In genomic region chr14:50830044-50830931, GRCh38 we compare ENCODE assay signal across 9 cellular contexts. TPM values are rescaled to one million over a fixed set of nuclear protein-coding genes. Genes with fewer than 3 reads are reported as not detected.
DNase-seq lines count a peak whose midpoint lies in the region; ATAC-seq and TF ChIP-seq lines count a peak whose summit lies in the region.
"Had no signal": no experiment of that assay in that cellular context is flagged by ENCODE, and none has a peak within 500 bp of the region (broad histone marks: within the 10 kb centered on the region; RNA-seq: fewer than 3 reads in every experiment).

No MANE protein-coding gene starts in this region.

- no peaks in the 10 kb centered on the region for H3K9me3 ChIP-seq in CD8-positive, alpha-beta memory T cell (ENCODE audit: low read length)
- H3K9me3 ChIP-seq in ovary (no peaks in the 10 kb centered on the region), upper lobe of left lung (no peaks in the 10 kb centered on the region)

- intact Hi-C loops in activated naive CD4-positive, alpha-beta T cell treated with anti-CD3 and anti-CD28 coated beads for 36 hours (cut with micrococcal nuclease): loop anchor here (1.0 to 2.0 kb wide), 5 partner anchors 8 to 411 kb away; partner anchors contain the start of genes SAV1 and TMX1
- intact Hi-C loops in head of caudate nucleus (cut with DNase I) (no loop called here), ovary (cut with DNase I) (no loop called here)

- H3K4me1 ChIP-seq in CD8-positive, alpha-beta memory T cell (ENCODE audit: insufficient read depth, low read length): peaks cover 62% of the 10 kb centered on the region
- H3K4me1 ChIP-seq in ovary (ENCODE audit: insufficient read depth): peaks cover 2% of the 10 kb centered on the region
- peaks cover 5 to 32% (median 23%) of the 10 kb centered on the region in 4 donors for H3K4me1 ChIP-seq in upper lobe of left lung

- peak overlapping the region; percentile 57 for H3K4me3 ChIP-seq in CD8-positive, alpha-beta memory T cell (ENCODE audit: low read length)
- H3K4me3 ChIP-seq in HL-60 (replicated peaks; ENCODE audit: insufficient read depth, low read length) (peak overlapping the region; percentile 78), ovary (peak overlapping the region; percentile 86), upper lobe of left lung (peak overlapping the region; percentile 70 to 98 (median 92))

- 0 to 1% (median 1%) methylated on average over 63 to 93 of the region's 93 CpGs for WGBS in ovary, 3 donors
- 0% methylated on average over 3 to 14 of the region's 93 CpGs for whole genome bisulfite sequencing in upper lobe of left lung, 2 donors

- peaks cover 50 to 71% (median 71%) of the 10 kb centered on the region in 3 donors for H3K4me1 Mint-ChIP-seq in CD8-positive, alpha-beta memory T cell
- peaks cover 65% of the 10 kb centered on the region for H3K4me1 Mint-ChIP-seq in activated naive CD4-positive, alpha-beta T cell treated with anti-CD3 and anti-CD28 coated beads for 36 hours (ENCODE audit: low read depth)

- DNase-seq in CD8-positive, alpha-beta memory T cell: peak; percentile 55 to 78 (median 70)
- peak in 1 of 2 experiments; percentile 78 for DNase-seq in HL-60 (ENCODE audit: low read depth in 1 of 2, low spot score in 1 of 2)
- peak; percentile 83 for DNase-seq in activated naive CD4-positive, alpha-beta T cell treated with anti-CD3 and anti-CD28 coated beads for 36 hours
- peak; percentile 27 to 83 (median 64) for DNase-seq in head of caudate nucleus
- DNase-seq in ovary: peak; percentile 41 to 67 (median 58)
- DNase-seq in upper lobe of left lung: peak; percentile 59 to 92

- peak overlapping the region; percentile 45 for H3K27ac ChIP-seq in CD8-positive, alpha-beta memory T cell (ENCODE audit: low read depth, low read length)
- H3K27ac ChIP-seq in HL-60 (replicated peaks) (peak overlapping the region; percentile 72), ovary (peak overlapping the region; percentile 56 to 90), upper lobe of left lung (peak overlapping the region; percentile 88 to 98 (median 90))

- H3K36me3 Mint-ChIP-seq in CD8-positive, alpha-beta memory T cell: peaks cover 0 to 31% (median 0%) of the 10 kb centered on the region in 3 donors
- H3K36me3 Mint-ChIP-seq in activated naive CD4-positive, alpha-beta T cell treated with anti-CD3 and anti-CD28 coated beads for 36 hours (ENCODE audit: low read depth): peaks cover 6% of the 10 kb centered on the region

- peak; percentile 13; the same call in 1 of the 2 replicates for TF ChIP-seq POLR2A in Raji (IDR thresholded peaks at IDR 0.05; ENCODE audit: insufficient read depth, low read depth, low read length)
- no peak for TF ChIP-seq POLR2A in ovary (IDR thresholded peaks at IDR 0.05)
- no peak for TF ChIP-seq POLR2A in upper lobe of left lung (IDR thresholded peaks at IDR 0.05)

- peak overlapping the region; percentile 91 to 99 (median 95) for H3K4me3 Mint-ChIP-seq in CD8-positive, alpha-beta memory T cell
- H3K4me3 Mint-ChIP-seq in activated naive CD4-positive, alpha-beta T cell treated with anti-CD3 and anti-CD28 coated beads for 36 hours: peak overlapping the region; percentile 88

- TF ChIP-seq CTCF in HL-60 (IDR thresholded peaks at IDR 0.05; ENCODE audit: insufficient read depth, low read length): no peak
- no peak for TF ChIP-seq CTCF in ovary (IDR thresholded peaks at IDR 0.05)
- TF ChIP-seq CTCF in upper lobe of left lung (IDR thresholded peaks at IDR 0.05): no peak

- CTCF ChIA-PET in CD8-positive, alpha-beta memory T cell (lab: Charles Lee): interaction anchor here (1.0 to 6.6 kb wide), 9 partner anchors 9 to 52 kb away, joined by 3 to 49 read pairs (median 4); no protein-coding TSS in a partner anchor
- CTCF ChIA-PET in activated naive CD4-positive, alpha-beta T cell treated with anti-CD3 and anti-CD28 coated beads for 36 hours (lab: Charles Lee): interaction anchor here (1.0 to 3.1 kb wide), 6 partner anchors 9 to 233 kb away, joined by 3 to 19 read pairs (median 8); no protein-coding TSS in a partner anchor

- TF ChIP-seq EP300 in ovary (IDR thresholded peaks at IDR 0.05): no peak
- no peak for TF ChIP-seq EP300 in upper lobe of left lung (IDR thresholded peaks at IDR 0.05)

- H3K27ac Mint-ChIP-seq in CD8-positive, alpha-beta memory T cell: peak overlapping the region; percentile 87 to 99 (median 93)
- H3K27ac Mint-ChIP-seq in activated naive CD4-positive, alpha-beta T cell treated with anti-CD3 and anti-CD28 coated beads for 36 hours: peak overlapping the region; percentile 48

- POLR2A ChIA-PET in CD8-positive, alpha-beta memory T cell (lab: Charles Lee): interaction anchor here (0.5 to 4.0 kb wide), 12 partner anchors 8 to 1722 kb away, joined by 3 to 38 read pairs (median 4); partner anchors contain the start of genes GPR137C and TXNDC16

- no peaks in the 10 kb centered on the region for H3K27me3 ChIP-seq in CD8-positive, alpha-beta memory T cell (ENCODE audit: insufficient read depth, low read length, poor library complexity, severe bottlenecking)
- H3K27me3 ChIP-seq in HL-60 (ENCODE audit: insufficient read depth, poor library complexity, severe bottlenecking): no peaks in the 10 kb centered on the region
- no peaks in the 10 kb centered on the region for H3K27me3 ChIP-seq in ovary
- H3K27me3 ChIP-seq in upper lobe of left lung: no peaks in the 10 kb centered on the region

- H3K27me3 Mint-ChIP-seq in CD8-positive, alpha-beta memory T cell: no peaks in the 10 kb centered on the region
- H3K27me3 Mint-ChIP-seq in activated naive CD4-positive, alpha-beta T cell treated with anti-CD3 and anti-CD28 coated beads for 36 hours (ENCODE audit: low read depth): no peaks in the 10 kb centered on the region

- peaks cover 0 to 2% (median 0%) of the 10 kb centered on the region in 5 donors for H3K9me3 Mint-ChIP-seq in CD8-positive, alpha-beta memory T cell
- no peaks in the 10 kb centered on the region for H3K9me3 Mint-ChIP-seq in activated naive CD4-positive, alpha-beta T cell treated with anti-CD3 and anti-CD28 coated beads for 36 hours

- peak; percentile 8 for ATAC-seq in GM19468 (IDR thresholded peaks at IDR 0.05; ENCODE audit: extremely low read depth, unreplicated experiment)
- peak; percentile 78 to 82 for ATAC-seq in upper lobe of left lung (ENCODE audit: low FRiP score in 2 of 2)

- no peaks in the 10 kb centered on the region for H3K36me3 ChIP-seq in CD8-positive, alpha-beta memory T cell (ENCODE audit: insufficient read depth, low read length)
- H3K36me3 ChIP-seq in ovary: no peaks in the 10 kb centered on the region
- no peaks in the 10 kb centered on the region for H3K36me3 ChIP-seq in upper lobe of left lung

RNA-seq across cellular contexts. Expression of gene NIN, which starts 0.7 kb away (rescaled TPM):
- total RNA-seq in CD8-positive, alpha-beta memory T cell: 10 to 100 TPM; 73.8 to 77.8 TPM
- polyA plus RNA-seq in CD8-positive, alpha-beta memory T cell: 64.3 TPM
- total RNA-seq in activated naive CD4-positive, alpha-beta T cell treated with anti-CD3 and anti-CD28 coated beads for 36 hours: 10 to 100 TPM; 56.9 to 57.9 TPM
- total RNA-seq in ovary (10 to 100 TPM; 16.0 to 32.4 (median 28.1) TPM), upper lobe of left lung (10 to 100 TPM; 24.8 to 50.3 (median 42.2) TPM)
- polyA plus RNA-seq in ovary: 10 to 100 TPM in 1 of 2 donors, 1 to 10 TPM in 1; 6.4 to 12.2 TPM

RNA-seq across cellular contexts. Expression of gene ABHD12B, which starts 41.6 kb away (rescaled TPM):
- total RNA-seq in CD8-positive, alpha-beta memory T cell: not detected
- polyA plus RNA-seq in CD8-positive, alpha-beta memory T cell: not detected
- total RNA-seq in activated naive CD4-positive, alpha-beta T cell treated with anti-CD3 and anti-CD28 coated beads for 36 hours: not detected
- total RNA-seq in ovary: 1 to 10 TPM in 1 of 7 donors, under 1 TPM in 1, not detected in 5; 0.84 to 5.1 TPM
- under 1 TPM in 1 of 2 donors, not detected in 1; 0.45 TPM for polyA plus RNA-seq in ovary
- 1 to 10 TPM in 1 of 6 donors, under 1 TPM in 2, not detected in 3; 0.26 to 7.6 (median 0.44) TPM for total RNA-seq in upper lobe of left lung
- total RNA-seq: activated CD8-positive, alpha-beta memory T cell treated with anti-CD3 and anti-CD28 coated beads for 36 hours had no signal
